Comparison of ENCODE assay signal across 9 cellular contexts in the genomic region with DNA sequence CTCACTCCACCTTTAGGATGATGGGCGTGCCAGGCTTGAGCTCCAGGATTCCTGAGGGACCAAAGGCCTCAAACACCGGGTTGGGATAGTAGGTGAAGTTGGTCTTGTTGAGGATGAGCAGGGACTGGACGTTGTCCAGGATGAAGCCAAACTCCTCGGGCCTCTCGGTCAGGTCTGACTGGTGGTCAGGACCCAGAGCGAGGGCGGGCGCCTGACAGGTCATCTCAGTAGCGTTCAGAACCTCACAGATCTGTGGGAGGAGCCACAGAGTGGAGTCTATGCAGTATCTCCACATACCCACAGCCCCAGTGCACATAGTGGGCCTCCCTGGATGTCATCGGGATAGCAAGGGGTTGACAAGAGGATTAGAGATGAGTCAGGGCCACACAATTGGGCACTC.
"Had no signal": no experiment of that assay in that cellular context is flagged by ENCODE, and none has a peak within 500 bp of the region (broad histone marks: within the 10 kb centered on the region; RNA-seq: fewer than 3 reads in every experiment).

No MANE protein-coding gene starts in this region.

- H3K4me3 ChIP-seq: GM23248, HAP-1, K562 had no signal

- H3K36me3 ChIP-seq: HAP-1 had no signal

- H3K9ac ChIP-seq: GM23248 had no signal

- ATAC-seq: HCT116, K562 had no signal

- H3K9me3 ChIP-seq: HAP-1 had no signal

- H2AFZ ChIP-seq: GM23248 had no signal

- H3K4me1 ChIP-seq: HAP-1 had no signal

- H3K27ac ChIP-seq: GM23248 had no signal

- DNase-seq: GM23248, GOT3, H7, HFFc6, IMR-90, KG1 had no signal
